In the genomic region with DNA sequence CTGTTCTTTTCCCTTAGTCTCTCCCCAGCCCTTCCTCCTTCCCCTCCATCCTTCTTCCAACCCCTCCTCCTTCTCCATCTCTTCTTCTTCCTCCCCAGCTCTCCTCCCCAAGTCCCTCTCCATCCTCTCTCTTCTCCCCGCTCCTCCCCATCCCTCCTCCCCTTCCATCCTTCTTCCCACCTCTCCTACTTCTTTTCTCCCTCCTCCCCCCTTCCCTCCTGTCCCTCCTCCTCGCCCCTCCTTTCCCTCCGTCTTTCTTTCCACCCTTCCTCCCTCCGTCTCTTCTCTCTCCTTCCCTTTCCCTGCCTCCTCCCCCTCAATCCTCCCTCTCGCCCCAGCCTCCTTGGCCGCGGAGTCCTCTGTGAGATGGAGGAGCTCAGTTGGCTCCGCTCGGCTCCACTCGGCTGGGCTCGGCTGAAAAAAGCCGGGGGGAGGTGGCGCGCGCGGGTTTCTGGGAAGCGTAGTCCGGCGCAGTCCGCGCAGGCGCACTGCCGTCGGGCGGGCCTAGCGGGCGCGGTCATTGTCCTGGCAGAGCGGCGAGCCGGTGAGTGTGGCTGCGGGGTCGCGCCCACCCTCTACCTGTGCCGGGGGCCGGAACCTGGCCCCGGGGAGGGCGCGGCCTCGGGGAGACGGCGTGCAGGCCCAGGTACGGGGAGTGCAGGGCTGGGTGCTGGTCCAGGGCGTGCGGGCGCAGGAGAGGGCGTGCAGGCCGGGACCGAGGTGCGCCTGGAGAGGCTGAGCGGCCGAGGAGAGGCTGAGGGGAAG, we compare ENCODE assay signal across 8 cellular contexts. TPM values are rescaled to one million over a fixed set of nuclear protein-coding genes. Genes with fewer than 3 reads are reported as not detected.
DNase-seq lines count a peak whose midpoint lies in the region; ATAC-seq and TF ChIP-seq lines count a peak whose summit lies in the region.

A gene (plus strand): TSS at position 520 of the 765 bp plus-strand sequence. CDS start 6,257 bp downstream, outside the sequence.

- no peak for TF ChIP-seq CTCF in type B pancreatic cell (conservative IDR thresholded peaks at IDR 0.05)

- H3K9me3 Mint-ChIP-seq in T-cell (peaks cover 14 to 24% (median 18%) of the 10 kb centered on the region in 3 donors), type B pancreatic cell (peaks cover 11% of the 10 kb centered on the region)

- H3K36me3 Mint-ChIP-seq in T-cell = peaks cover 22% of the 10 kb centered on the region
- peaks cover 33% of the 10 kb centered on the region for H3K36me3 Mint-ChIP-seq in type B pancreatic cell

- POLR2A ChIA-PET in T-cell (lab: Charles Lee) = interaction anchor here in 1 of 2 donors (0.7 kb wide), 1 partner anchor 274 kb away, joined by 15 read pairs; no protein-coding TSS in a partner anchor

- intact Hi-C loops in left cardiac atrium (cut with DNase I) = no loop called here
- intact Hi-C loops in posterior cingulate gyrus (cut with DNase I) = loop anchor here (1.0 to 10.0 kb wide), 2 partner anchors 28 to 200 kb away; a partner anchor contains a TSS

- H3K27ac Mint-ChIP-seq in T-cell (peak within 1 kb of the TSS; percentile 75 to 87), type B pancreatic cell (peak within 1 kb of the TSS; percentile 67)

- H3K4me1 Mint-ChIP-seq in T-cell = peaks cover 20 to 25% (median 23%) of the 10 kb centered on the region in 3 donors
- H3K4me1 Mint-ChIP-seq in type B pancreatic cell (ENCODE audit: unreplicated experiment) = peaks cover 8% of the 10 kb centered on the region

- CTCF ChIA-PET in T-cell (lab: Charles Lee) = interaction anchor here in 1 of 2 donors (0.6 kb wide), 1 partner anchor 8 kb away, joined by 9 read pairs; no protein-coding TSS in a partner anchor

- H3K27me3 Mint-ChIP-seq in T-cell (no peaks in the 10 kb centered on the region), type B pancreatic cell (no peaks in the 10 kb centered on the region)

- ATAC-seq in HG02571 (IDR thresholded peaks at IDR 0.05; ENCODE audit: unreplicated experiment) (peak; percentile 83), T-cell (replicated peaks in 1 of 4) (peak; percentile 95 to 96 (median 95)), left cardiac atrium (peak; percentile 98)

- DNase-seq in GF-D8 (lab: John Stamatoyannopoulos, UW) (peak; percentile 20), NCI-H128 (lab: John Stamatoyannopoulos, UW; ENCODE audit: unreplicated experiment) (peak; percentile 75), T-cell (peak; percentile 70 to 87 (median 78)), amniotic epithelial cell (ENCODE audit: low read depth) (peak; percentile 81), left cardiac atrium (peak; percentile 94), posterior cingulate gyrus (peak; percentile 82 to 98 (median 86)), type B pancreatic cell (ENCODE audit: extremely low spot score, unreplicated experiment) (peak; percentile 94)

- peak within 1 kb of the TSS; percentile 80 to 93 (median 91) for H3K4me3 Mint-ChIP-seq in T-cell
- peak within 1 kb of the TSS; percentile 94 for H3K4me3 Mint-ChIP-seq in type B pancreatic cell

RNA-seq across cellular contexts. Expression of the gene that starts here (rescaled TPM):
- total RNA-seq in T-cell = 10 to 100 TPM in 1 of 5 donors, 1 to 10 TPM in 4; 5.1 to 10.4 (median 9.3) TPM
- total RNA-seq in left cardiac atrium = 1 to 10 TPM; 5.6 to 7.8 TPM
- 10.4 and 15.8 TPM in 2 replicates for total RNA-seq in type B pancreatic cell (ENCODE audit: low replicate concordance)

Comparison
In these comparisons a context has a peak if more than half of its experiments do, and no peak if none do; other contexts are left out.
1. Peak in every context shown above with its lines: DNase-seq and ATAC-seq.
2. DNase-seq: peak in every context shown above with its lines; median percentile 94 in left cardiac atrium; 94 in type B pancreatic cell; 86 in posterior cingulate gyrus; 81 in amniotic epithelial cell; 78 in T-cell; 75 in NCI-H128; 20 in GF-D8.